ENCODE assay signal across 1 cellular context in genomic region chr3:49370585-49371290, GRCh38.
TF ChIP-seq lines count a peak whose summit lies in the region.

No MANE protein-coding gene starts in this region.

TF ChIP-seq in IMR-90, 13 proteins besides CTCF, POLR2A, EP300 and RAD21:
- TF ChIP-seq CHD1 (IDR thresholded peaks at IDR 0.05; ENCODE audit: low read depth, low read length) (no peak), SMC3 (IDR thresholded peaks at IDR 0.05; ENCODE audit: low read depth, low read length) (no peak), CEBPB (IDR thresholded peaks at IDR 0.05; ENCODE audit: low read depth, low read length) (no peak), MAFK (IDR thresholded peaks at IDR 0.05; ENCODE audit: low read depth, low read length) (no peak), ELK1 (IDR thresholded peaks at IDR 0.05; ENCODE audit: borderline replicate concordance, low read depth, low read length) (no peak), FOS (IDR thresholded peaks at IDR 0.05; ENCODE audit: low read depth, low read length) (no peak), BHLHE40 (IDR thresholded peaks at IDR 0.05; ENCODE audit: low read depth, low read length) (no peak), RFX5 (IDR thresholded peaks at IDR 0.05; ENCODE audit: low read depth, low read length) (no peak), MAZ (IDR thresholded peaks at IDR 0.05; ENCODE audit: borderline replicate concordance, low read depth, low read length) (no peak), NFE2L2 (IDR thresholded peaks at IDR 0.05; ENCODE audit: low read depth, low read length) (no peak), RCOR1 (IDR thresholded peaks at IDR 0.05; ENCODE audit: insufficient replicate concordance, low read length) (no peak), MXI1 (IDR thresholded peaks at IDR 0.05; ENCODE audit: borderline replicate concordance, low read depth, low read length) (no peak)
- TF ChIP-seq, protein P1, sequence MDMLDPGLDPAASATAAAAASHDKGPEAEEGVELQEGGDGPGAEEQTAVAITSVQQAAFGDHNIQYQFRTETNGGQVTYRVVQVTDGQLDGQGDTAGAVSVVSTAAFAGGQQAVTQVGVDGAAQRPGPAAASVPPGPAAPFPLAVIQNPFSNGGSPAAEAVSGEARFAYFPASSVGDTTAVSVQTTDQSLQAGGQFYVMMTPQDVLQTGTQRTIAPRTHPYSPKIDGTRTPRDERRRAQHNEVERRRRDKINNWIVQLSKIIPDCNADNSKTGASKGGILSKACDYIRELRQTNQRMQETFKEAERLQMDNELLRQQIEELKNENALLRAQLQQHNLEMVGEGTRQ (IDR thresholded peaks at IDR 0.05; ENCODE audit: low read depth, low read length) = no peak
